1 cellular context compared by ENCODE assay signal in the genomic region with DNA sequence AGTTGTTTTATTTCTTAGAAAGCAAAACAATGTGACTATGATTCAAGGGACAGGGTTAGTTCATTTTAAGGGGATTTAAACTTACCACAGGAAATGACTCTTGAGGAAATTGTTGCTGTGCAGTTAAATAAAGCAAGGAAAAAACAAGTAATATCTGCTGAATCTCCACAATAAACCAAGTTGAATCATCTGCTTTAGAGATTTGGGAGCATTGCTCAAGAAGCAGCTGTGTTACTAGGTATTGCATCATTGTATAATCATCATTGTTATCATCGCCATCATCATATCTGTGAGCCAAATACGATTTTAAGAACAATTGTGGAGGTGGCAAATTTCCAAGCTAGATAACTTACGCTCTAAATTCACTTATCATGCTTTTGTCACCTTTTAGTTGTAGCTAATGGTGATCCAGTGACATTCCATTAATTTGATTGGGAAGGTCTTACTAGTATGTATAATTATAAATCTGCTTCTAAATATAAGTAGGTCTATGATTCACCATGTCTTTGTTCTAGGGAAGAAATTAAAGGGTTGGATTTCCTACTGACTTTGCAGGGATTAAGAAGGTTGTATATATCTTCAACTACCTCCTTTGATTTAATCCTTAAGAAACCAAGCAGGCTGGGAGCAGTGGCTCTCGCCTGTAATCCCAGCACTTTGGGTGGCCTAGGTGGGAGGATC.
A peak's percentile ranks its signal among the peaks of the same experiment; 100 is the strongest.
TF ChIP-seq lines count a peak whose summit lies in the region.

No MANE protein-coding gene starts in this region.

TF ChIP-seq in SK-N-SH, 30 proteins besides CTCF, POLR2A, EP300 and RAD21 (continued from another document):
- TF ChIP-seq, protein P1, sequence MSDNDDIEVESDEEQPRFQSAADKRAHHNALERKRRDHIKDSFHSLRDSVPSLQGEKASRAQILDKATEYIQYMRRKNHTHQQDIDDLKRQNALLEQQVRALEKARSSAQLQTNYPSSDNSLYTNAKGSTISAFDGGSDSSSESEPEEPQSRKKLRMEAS (IDR thresholded peaks at IDR 0.05; ENCODE audit: low read depth): peak; percentile 82; the same call in 1 of the 2 replicates
- TF ChIP-seq RFX5 (IDR thresholded peaks at IDR 0.05; ENCODE audit: low read length) (no peak), YY1 (IDR thresholded peaks at IDR 0.05; ENCODE audit: low read depth) (no peak), TAF1 (IDR thresholded peaks at IDR 0.05; ENCODE audit: borderline replicate concordance, low read depth, low read length) (no peak), TEAD4 (IDR thresholded peaks at IDR 0.05; ENCODE audit: borderline replicate concordance, insufficient read depth) (peak; percentile 96), ELF1 (IDR thresholded peaks at IDR 0.05) (peak; percentile 42; the same call in 1 of the 2 replicates), GABPA (IDR thresholded peaks at IDR 0.05; ENCODE audit: low read depth) (no peak), FOXM1 (IDR thresholded peaks at IDR 0.05; ENCODE audit: low read depth) (peak; percentile 96), POLR2AphosphoS5 (IDR thresholded peaks at IDR 0.05; ENCODE audit: low read depth, low read length) (peak; percentile 83; the same call in 1 of the 2 replicates), EZH2phosphoT487 (IDR thresholded peaks at IDR 0.05; ENCODE audit: borderline replicate concordance, low read depth) (no peak), MEF2A (IDR thresholded peaks at IDR 0.05; ENCODE audit: borderline replicate concordance, low read depth) (peak; percentile 95), NRF1 (IDR thresholded peaks at IDR 0.05; ENCODE audit: low read depth, low read length) (no peak), TCF12 (IDR thresholded peaks at IDR 0.05) (peak; percentile 98), JUND (IDR thresholded peaks at IDR 0.05) (peak; percentile 95), SIN3A (IDR thresholded peaks at IDR 0.05; ENCODE audit: borderline replicate concordance, low read depth, low read length) (no peak), NFIC (IDR thresholded peaks at IDR 0.05; ENCODE audit: borderline replicate concordance) (peak; percentile 99), RCOR1 (IDR thresholded peaks at IDR 0.05; ENCODE audit: low read length) (no peak), CHD2 (IDR thresholded peaks at IDR 0.05; ENCODE audit: low read length, partially characterized antibody) (no peak), RXRA (IDR thresholded peaks at IDR 0.05; ENCODE audit: borderline replicate concordance, low read depth) (peak; percentile 93), SMC3 (IDR thresholded peaks at IDR 0.05; ENCODE audit: low read depth, low read length) (no peak), FOXJ3 (CRISPR knock-in tag; IDR thresholded peaks at IDR 0.05) (no peak), GATA2 (CRISPR knock-in tag; IDR thresholded peaks at IDR 0.05) (no peak)
- TF ChIP-seq, protein P2, sequence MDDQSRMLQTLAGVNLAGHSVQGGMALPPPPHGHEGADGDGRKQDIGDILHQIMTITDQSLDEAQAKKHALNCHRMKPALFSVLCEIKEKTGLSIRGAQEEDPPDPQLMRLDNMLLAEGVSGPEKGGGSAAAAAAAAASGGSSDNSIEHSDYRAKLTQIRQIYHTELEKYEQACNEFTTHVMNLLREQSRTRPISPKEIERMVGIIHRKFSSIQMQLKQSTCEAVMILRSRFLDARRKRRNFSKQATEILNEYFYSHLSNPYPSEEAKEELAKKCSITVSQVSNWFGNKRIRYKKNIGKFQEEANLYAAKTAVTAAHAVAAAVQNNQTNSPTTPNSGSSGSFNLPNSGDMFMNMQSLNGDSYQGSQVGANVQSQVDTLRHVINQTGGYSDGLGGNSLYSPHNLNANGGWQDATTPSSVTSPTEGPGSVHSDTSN (IDR thresholded peaks at IDR 0.05): peak; percentile 85
- TF ChIP-seq, protein P3, sequence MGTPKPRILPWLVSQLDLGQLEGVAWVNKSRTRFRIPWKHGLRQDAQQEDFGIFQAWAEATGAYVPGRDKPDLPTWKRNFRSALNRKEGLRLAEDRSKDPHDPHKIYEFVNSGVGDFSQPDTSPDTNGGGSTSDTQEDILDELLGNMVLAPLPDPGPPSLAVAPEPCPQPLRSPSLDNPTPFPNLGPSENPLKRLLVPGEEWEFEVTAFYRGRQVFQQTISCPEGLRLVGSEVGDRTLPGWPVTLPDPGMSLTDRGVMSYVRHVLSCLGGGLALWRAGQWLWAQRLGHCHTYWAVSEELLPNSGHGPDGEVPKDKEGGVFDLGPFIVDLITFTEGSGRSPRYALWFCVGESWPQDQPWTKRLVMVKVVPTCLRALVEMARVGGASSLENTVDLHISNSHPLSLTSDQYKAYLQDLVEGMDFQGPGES (IDR thresholded peaks at IDR 0.05; ENCODE audit: low read depth, low read length): no peak
- TF ChIP-seq, protein P4, sequence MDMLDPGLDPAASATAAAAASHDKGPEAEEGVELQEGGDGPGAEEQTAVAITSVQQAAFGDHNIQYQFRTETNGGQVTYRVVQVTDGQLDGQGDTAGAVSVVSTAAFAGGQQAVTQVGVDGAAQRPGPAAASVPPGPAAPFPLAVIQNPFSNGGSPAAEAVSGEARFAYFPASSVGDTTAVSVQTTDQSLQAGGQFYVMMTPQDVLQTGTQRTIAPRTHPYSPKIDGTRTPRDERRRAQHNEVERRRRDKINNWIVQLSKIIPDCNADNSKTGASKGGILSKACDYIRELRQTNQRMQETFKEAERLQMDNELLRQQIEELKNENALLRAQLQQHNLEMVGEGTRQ (IDR thresholded peaks at IDR 0.05; ENCODE audit: borderline replicate concordance, low read depth, low read length): no peak
- TF ChIP-seq, protein P5, sequence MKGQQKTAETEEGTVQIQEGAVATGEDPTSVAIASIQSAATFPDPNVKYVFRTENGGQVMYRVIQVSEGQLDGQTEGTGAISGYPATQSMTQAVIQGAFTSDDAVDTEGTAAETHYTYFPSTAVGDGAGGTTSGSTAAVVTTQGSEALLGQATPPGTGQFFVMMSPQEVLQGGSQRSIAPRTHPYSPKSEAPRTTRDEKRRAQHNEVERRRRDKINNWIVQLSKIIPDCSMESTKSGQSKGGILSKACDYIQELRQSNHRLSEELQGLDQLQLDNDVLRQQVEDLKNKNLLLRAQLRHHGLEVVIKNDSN (IDR thresholded peaks at IDR 0.05; ENCODE audit: borderline replicate concordance, low read depth): 0 out of 2 replicates have a peak, but pooled peaks have one; percentile 6
- TF ChIP-seq, protein P6, sequence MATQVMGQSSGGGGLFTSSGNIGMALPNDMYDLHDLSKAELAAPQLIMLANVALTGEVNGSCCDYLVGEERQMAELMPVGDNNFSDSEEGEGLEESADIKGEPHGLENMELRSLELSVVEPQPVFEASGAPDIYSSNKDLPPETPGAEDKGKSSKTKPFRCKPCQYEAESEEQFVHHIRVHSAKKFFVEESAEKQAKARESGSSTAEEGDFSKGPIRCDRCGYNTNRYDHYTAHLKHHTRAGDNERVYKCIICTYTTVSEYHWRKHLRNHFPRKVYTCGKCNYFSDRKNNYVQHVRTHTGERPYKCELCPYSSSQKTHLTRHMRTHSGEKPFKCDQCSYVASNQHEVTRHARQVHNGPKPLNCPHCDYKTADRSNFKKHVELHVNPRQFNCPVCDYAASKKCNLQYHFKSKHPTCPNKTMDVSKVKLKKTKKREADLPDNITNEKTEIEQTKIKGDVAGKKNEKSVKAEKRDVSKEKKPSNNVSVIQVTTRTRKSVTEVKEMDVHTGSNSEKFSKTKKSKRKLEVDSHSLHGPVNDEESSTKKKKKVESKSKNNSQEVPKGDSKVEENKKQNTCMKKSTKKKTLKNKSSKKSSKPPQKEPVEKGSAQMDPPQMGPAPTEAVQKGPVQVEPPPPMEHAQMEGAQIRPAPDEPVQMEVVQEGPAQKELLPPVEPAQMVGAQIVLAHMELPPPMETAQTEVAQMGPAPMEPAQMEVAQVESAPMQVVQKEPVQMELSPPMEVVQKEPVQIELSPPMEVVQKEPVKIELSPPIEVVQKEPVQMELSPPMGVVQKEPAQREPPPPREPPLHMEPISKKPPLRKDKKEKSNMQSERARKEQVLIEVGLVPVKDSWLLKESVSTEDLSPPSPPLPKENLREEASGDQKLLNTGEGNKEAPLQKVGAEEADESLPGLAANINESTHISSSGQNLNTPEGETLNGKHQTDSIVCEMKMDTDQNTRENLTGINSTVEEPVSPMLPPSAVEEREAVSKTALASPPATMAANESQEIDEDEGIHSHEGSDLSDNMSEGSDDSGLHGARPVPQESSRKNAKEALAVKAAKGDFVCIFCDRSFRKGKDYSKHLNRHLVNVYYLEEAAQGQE (IDR thresholded peaks at IDR 0.05; ENCODE audit: low read depth, low read length): no peak
